ENCODE assay signal across 10 cellular contexts in genomic region chrX:75096331-75096730, GRCh38.
"Had no signal": no experiment of that assay in that cellular context is flagged by ENCODE, and none has a peak within 500 bp of the region (broad histone marks: within the 10 kb centered on the region; RNA-seq: fewer than 3 reads in every experiment).

No MANE protein-coding gene starts in this region.

- H3K9me3 ChIP-seq: ovary, stomach, thoracic aorta had no signal

- H3K27me3 ChIP-seq: hepatocyte, ovary, stomach had no signal

- H3K4me1 Mint-ChIP-seq: neural crest cell had no signal

- H3K36me3 ChIP-seq: ovary, thoracic aorta had no signal

- H3K4me2 ChIP-seq: hepatocyte had no signal

- H2AFZ ChIP-seq: hepatocyte had no signal

- H3K27me3 Mint-ChIP-seq: activated naive CD8-positive, alpha-beta T cell treated with anti-CD3 and anti-CD28 coated beads, Interleukin-2, amount 10 ng/mL, durations not matched to agents 7 days and 5 days had no signal

- ATAC-seq: left ventricle myocardium superior had no signal

- H3K27ac Mint-ChIP-seq: activated naive CD8-positive, alpha-beta T cell treated with anti-CD3 and anti-CD28 coated beads, Interleukin-2, amount 10 ng/mL, durations not matched to agents 7 days and 5 days had no signal

- H3K4me3 Mint-ChIP-seq: activated naive CD8-positive, alpha-beta T cell treated with anti-CD3 and anti-CD28 coated beads, Interleukin-2, amount 10 ng/mL, durations not matched to agents 7 days and 5 days; neural crest cell had no signal

- H3K27ac ChIP-seq: hepatocyte, ovary, stomach, thoracic aorta had no signal

- FAIRE-seq: astrocyte had no signal

- H3K4me3 ChIP-seq: hepatocyte, ovary, stomach, thoracic aorta had no signal

- DNase-seq: activated naive CD8-positive, alpha-beta T cell treated with anti-CD3 and anti-CD28 coated beads, Interleukin-2, amount 10 ng/mL, durations not matched to agents 7 days and 5 days; left ventricle myocardium superior; ovary; stimulated activated CD4-positive, alpha-beta T cell treated with anti-CD3 and anti-CD28 coated beads, Interleukin-12 subunit alpha, Interleukin-12 subunit beta, amount 100 ng/mL, for 4 hours; stomach; T1000 had no signal

- H3K79me2 ChIP-seq: hepatocyte had no signal
